Comparison of ENCODE assay signal across 1 cellular context in the genomic region with DNA sequence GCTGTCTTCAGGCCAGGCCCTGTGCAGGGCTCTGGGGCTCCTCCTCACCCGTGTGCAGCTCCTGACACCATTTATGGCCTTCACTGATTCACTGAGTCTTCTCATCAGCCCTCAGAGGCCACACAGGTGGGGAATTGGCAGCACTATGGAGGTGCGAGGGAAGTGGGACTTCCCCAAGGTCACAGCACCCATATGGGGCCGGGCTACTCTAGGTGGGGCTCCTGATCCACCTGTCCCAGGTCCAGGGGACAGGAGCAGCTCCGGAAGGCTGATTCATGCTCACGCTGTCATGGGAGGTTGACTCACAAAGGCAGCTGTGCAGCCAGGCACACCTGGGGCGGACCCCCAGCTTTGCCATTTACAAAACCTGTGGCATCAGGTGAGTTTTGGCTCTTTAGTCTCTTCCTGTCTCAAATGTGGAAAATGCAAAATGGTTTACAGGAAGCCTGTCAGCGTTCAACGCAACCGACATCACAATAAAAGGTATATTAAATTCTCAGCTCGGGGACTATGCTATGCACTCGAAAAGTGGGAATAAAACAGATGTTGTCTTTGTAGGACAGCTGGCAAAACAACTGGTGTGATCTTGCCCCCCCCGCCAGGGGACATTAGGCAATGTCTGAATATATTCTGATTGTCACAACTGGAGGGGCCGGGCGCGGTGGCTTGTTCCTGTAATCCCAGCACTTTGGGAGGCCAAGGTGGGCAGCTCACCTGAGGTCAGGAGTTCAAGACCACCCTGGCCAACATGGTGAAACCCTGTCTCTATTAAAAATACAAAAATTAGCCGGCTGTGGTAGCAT.
TF ChIP-seq lines count a peak whose summit lies in the region.

No MANE protein-coding gene starts in this region.

TF ChIP-seq in HepG2, 621 proteins besides CTCF, POLR2A, EP300 and RAD21 (continued from another document):
- TF ChIP-seq, protein P1, sequence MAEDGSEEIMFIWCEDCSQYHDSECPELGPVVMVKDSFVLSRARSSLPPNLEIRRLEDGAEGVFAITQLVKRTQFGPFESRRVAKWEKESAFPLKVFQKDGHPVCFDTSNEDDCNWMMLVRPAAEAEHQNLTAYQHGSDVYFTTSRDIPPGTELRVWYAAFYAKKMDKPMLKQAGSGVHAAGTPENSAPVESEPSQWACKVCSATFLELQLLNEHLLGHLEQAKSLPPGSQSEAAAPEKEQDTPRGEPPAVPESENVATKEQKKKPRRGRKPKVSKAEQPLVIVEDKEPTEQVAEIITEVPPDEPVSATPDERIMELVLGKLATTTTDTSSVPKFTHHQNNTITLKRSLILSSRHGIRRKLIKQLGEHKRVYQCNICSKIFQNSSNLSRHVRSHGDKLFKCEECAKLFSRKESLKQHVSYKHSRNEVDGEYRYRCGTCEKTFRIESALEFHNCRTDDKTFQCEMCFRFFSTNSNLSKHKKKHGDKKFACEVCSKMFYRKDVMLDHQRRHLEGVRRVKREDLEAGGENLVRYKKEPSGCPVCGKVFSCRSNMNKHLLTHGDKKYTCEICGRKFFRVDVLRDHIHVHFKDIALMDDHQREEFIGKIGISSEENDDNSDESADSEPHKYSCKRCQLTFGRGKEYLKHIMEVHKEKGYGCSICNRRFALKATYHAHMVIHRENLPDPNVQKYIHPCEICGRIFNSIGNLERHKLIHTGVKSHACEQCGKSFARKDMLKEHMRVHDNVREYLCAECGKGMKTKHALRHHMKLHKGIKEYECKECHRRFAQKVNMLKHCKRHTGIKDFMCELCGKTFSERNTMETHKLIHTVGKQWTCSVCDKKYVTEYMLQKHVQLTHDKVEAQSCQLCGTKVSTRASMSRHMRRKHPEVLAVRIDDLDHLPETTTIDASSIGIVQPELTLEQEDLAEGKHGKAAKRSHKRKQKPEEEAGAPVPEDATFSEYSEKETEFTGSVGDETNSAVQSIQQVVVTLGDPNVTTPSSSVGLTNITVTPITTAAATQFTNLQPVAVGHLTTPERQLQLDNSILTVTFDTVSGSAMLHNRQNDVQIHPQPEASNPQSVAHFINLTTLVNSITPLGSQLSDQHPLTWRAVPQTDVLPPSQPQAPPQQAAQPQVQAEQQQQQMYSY (CRISPR knock-in tag; IDR thresholded peaks at IDR 0.05) = peak; percentile 68; the same call in 1 of the 2 replicates
- TF ChIP-seq, protein P2, sequence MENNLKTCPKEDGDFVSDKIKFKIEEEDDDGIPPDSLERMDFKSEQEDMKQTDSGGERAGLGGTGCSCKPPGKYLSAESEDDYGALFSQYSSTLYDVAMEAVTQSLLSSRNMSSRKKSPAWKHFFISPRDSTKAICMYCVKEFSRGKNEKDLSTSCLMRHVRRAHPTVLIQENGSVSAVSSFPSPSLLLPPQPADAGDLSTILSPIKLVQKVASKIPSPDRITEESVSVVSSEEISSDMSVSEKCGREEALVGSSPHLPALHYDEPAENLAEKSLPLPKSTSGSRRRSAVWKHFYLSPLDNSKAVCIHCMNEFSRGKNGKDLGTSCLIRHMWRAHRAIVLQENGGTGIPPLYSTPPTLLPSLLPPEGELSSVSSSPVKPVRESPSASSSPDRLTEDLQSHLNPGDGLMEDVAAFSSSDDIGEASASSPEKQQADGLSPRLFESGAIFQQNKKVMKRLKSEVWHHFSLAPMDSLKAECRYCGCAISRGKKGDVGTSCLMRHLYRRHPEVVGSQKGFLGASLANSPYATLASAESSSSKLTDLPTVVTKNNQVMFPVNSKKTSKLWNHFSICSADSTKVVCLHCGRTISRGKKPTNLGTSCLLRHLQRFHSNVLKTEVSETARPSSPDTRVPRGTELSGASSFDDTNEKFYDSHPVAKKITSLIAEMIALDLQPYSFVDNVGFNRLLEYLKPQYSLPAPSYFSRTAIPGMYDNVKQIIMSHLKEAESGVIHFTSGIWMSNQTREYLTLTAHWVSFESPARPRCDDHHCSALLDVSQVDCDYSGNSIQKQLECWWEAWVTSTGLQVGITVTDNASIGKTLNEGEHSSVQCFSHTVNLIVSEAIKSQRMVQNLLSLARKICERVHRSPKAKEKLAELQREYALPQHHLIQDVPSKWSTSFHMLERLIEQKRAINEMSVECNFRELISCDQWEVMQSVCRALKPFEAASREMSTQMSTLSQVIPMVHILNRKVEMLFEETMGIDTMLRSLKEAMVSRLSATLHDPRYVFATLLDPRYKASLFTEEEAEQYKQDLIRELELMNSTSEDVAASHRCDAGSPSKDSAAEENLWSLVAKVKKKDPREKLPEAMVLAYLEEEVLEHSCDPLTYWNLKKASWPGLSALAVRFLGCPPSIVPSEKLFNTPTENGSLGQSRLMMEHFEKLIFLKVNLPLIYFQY (CRISPR knock-in tag; IDR thresholded peaks at IDR 0.05; ENCODE audit: borderline replicate concordance) = peak; percentile 29; the same call in 1 of the 2 replicates
- TF ChIP-seq, protein P3, sequence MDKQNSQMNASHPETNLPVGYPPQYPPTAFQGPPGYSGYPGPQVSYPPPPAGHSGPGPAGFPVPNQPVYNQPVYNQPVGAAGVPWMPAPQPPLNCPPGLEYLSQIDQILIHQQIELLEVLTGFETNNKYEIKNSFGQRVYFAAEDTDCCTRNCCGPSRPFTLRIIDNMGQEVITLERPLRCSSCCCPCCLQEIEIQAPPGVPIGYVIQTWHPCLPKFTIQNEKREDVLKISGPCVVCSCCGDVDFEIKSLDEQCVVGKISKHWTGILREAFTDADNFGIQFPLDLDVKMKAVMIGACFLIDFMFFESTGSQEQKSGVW (CRISPR knock-in tag; IDR thresholded peaks at IDR 0.05; ENCODE audit: borderline replicate concordance) = no peak
- 0 out of 2 replicates have a peak, but pooled peaks have one; percentile 47 for TF ChIP-seq HDAC1 (CRISPR knock-in tag; IDR thresholded peaks at IDR 0.05)
- TF ChIP-seq, protein P4, sequence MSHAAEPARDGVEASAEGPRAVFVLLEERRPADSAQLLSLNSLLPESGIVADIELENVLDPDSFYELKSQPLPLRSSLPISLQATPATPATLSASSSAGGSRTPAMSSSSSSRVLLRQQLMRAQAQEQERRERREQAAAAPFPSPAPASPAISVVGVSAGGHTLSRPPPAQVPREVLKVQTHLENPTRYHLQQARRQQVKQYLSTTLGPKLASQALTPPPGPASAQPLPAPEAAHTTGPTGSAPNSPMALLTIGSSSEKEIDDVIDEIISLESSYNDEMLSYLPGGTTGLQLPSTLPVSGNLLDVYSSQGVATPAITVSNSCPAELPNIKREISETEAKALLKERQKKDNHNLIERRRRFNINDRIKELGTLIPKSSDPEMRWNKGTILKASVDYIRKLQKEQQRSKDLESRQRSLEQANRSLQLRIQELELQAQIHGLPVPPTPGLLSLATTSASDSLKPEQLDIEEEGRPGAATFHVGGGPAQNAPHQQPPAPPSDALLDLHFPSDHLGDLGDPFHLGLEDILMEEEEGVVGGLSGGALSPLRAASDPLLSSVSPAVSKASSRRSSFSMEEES (CRISPR knock-in tag; IDR thresholded peaks at IDR 0.05) = peak; percentile 89
- TF ChIP-seq ZFX (CRISPR knock-in tag; IDR thresholded peaks at IDR 0.05; ENCODE audit: low read depth) = peak; percentile 32; the same call in 1 of the 2 replicates
- no peak for TF ChIP-seq ZNF121 (CRISPR knock-in tag; IDR thresholded peaks at IDR 0.05)
- TF ChIP-seq GFI1 (CRISPR knock-in tag; IDR thresholded peaks at IDR 0.05; ENCODE audit: borderline replicate concordance) = no peak
- peak; percentile 97 for TF ChIP-seq ZNF317 (CRISPR knock-in tag; IDR thresholded peaks at IDR 0.05)
- TF ChIP-seq ZNF788 (CRISPR knock-in tag; IDR thresholded peaks at IDR 0.05; ENCODE audit: borderline replicate concordance) = 0 out of 2 replicates have a peak, but pooled peaks have one; percentile 18
- no peak for TF ChIP-seq NFRKB (IDR thresholded peaks at IDR 0.05)
- TF ChIP-seq, protein P5, sequence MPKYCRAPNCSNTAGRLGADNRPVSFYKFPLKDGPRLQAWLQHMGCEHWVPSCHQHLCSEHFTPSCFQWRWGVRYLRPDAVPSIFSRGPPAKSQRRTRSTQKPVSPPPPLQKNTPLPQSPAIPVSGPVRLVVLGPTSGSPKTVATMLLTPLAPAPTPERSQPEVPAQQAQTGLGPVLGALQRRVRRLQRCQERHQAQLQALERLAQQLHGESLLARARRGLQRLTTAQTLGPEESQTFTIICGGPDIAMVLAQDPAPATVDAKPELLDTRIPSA (CRISPR knock-in tag; IDR thresholded peaks at IDR 0.05; ENCODE audit: borderline replicate concordance) = no peak
- TF ChIP-seq ZNF331 (CRISPR knock-in tag; IDR thresholded peaks at IDR 0.05) = no peak
- TF ChIP-seq FOSL2 (CRISPR knock-in tag; IDR thresholded peaks at IDR 0.05) = peak; percentile 91
- TF ChIP-seq, protein P6, sequence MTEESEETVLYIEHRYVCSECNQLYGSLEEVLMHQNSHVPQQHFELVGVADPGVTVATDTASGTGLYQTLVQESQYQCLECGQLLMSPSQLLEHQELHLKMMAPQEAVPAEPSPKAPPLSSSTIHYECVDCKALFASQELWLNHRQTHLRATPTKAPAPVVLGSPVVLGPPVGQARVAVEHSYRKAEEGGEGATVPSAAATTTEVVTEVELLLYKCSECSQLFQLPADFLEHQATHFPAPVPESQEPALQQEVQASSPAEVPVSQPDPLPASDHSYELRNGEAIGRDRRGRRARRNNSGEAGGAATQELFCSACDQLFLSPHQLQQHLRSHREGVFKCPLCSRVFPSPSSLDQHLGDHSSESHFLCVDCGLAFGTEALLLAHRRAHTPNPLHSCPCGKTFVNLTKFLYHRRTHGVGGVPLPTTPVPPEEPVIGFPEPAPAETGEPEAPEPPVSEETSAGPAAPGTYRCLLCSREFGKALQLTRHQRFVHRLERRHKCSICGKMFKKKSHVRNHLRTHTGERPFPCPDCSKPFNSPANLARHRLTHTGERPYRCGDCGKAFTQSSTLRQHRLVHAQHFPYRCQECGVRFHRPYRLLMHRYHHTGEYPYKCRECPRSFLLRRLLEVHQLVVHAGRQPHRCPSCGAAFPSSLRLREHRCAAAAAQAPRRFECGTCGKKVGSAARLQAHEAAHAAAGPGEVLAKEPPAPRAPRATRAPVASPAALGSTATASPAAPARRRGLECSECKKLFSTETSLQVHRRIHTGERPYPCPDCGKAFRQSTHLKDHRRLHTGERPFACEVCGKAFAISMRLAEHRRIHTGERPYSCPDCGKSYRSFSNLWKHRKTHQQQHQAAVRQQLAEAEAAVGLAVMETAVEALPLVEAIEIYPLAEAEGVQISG (CRISPR knock-in tag; IDR thresholded peaks at IDR 0.05) = no peak
- TF ChIP-seq, protein P7, sequence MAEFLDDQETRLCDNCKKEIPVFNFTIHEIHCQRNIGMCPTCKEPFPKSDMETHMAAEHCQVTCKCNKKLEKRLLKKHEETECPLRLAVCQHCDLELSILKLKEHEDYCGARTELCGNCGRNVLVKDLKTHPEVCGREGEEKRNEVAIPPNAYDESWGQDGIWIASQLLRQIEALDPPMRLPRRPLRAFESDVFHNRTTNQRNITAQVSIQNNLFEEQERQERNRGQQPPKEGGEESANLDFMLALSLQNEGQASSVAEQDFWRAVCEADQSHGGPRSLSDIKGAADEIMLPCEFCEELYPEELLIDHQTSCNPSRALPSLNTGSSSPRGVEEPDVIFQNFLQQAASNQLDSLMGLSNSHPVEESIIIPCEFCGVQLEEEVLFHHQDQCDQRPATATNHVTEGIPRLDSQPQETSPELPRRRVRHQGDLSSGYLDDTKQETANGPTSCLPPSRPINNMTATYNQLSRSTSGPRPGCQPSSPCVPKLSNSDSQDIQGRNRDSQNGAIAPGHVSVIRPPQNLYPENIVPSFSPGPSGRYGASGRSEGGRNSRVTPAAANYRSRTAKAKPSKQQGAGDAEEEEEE (CRISPR knock-in tag; IDR thresholded peaks at IDR 0.05; ENCODE audit: borderline replicate concordance) = no peak
- TF ChIP-seq, protein P8, sequence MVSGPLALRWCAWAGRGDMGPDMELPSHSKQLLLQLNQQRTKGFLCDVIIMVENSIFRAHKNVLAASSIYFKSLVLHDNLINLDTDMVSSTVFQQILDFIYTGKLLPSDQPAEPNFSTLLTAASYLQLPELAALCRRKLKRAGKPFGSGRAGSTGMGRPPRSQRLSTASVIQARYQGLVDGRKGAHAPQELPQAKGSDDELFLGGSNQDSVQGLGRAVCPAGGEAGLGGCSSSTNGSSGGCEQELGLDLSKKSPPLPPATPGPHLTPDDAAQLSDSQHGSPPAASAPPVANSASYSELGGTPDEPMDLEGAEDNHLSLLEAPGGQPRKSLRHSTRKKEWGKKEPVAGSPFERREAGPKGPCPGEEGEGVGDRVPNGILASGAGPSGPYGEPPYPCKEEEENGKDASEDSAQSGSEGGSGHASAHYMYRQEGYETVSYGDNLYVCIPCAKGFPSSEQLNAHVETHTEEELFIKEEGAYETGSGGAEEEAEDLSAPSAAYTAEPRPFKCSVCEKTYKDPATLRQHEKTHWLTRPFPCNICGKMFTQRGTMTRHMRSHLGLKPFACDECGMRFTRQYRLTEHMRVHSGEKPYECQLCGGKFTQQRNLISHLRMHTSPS (CRISPR knock-in tag; IDR thresholded peaks at IDR 0.05; ENCODE audit: low read depth) = peak; percentile 21; the same call in 1 of the 2 replicates
- 0 out of 2 replicates have a peak, but pooled peaks have one; percentile 11 for TF ChIP-seq CEBPG (CRISPR knock-in tag; IDR thresholded peaks at IDR 0.05)
- TF ChIP-seq ZNF83 (CRISPR knock-in tag; IDR thresholded peaks at IDR 0.05; ENCODE audit: borderline replicate concordance) = peak; percentile 69; the same call in 1 of the 2 replicates
- TF ChIP-seq SAP130 (CRISPR knock-in tag; IDR thresholded peaks at IDR 0.05; ENCODE audit: low read depth) = peak; percentile 68
- peak; percentile 31; the same call in 1 of the 2 replicates for TF ChIP-seq TBX2 (CRISPR knock-in tag; IDR thresholded peaks at IDR 0.05; ENCODE audit: borderline replicate concordance)
- TF ChIP-seq, protein P9, sequence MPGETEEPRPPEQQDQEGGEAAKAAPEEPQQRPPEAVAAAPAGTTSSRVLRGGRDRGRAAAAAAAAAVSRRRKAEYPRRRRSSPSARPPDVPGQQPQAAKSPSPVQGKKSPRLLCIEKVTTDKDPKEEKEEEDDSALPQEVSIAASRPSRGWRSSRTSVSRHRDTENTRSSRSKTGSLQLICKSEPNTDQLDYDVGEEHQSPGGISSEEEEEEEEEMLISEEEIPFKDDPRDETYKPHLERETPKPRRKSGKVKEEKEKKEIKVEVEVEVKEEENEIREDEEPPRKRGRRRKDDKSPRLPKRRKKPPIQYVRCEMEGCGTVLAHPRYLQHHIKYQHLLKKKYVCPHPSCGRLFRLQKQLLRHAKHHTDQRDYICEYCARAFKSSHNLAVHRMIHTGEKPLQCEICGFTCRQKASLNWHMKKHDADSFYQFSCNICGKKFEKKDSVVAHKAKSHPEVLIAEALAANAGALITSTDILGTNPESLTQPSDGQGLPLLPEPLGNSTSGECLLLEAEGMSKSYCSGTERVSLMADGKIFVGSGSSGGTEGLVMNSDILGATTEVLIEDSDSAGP (CRISPR knock-in tag; IDR thresholded peaks at IDR 0.05; ENCODE audit: borderline replicate concordance) = no peak
- TF ChIP-seq ETV5 (CRISPR knock-in tag; IDR thresholded peaks at IDR 0.05; ENCODE audit: borderline replicate concordance) = peak; percentile 89; the same call in 1 of the 2 replicates
- 0 out of 2 replicates have a peak, but pooled peaks have one; percentile 56 for TF ChIP-seq ZNF670 (CRISPR knock-in tag; IDR thresholded peaks at IDR 0.05; ENCODE audit: borderline replicate concordance)
- peak; percentile 69; the same call in 1 of the 2 replicates for TF ChIP-seq ZBTB7B (CRISPR knock-in tag; IDR thresholded peaks at IDR 0.05)
